5 cellular contexts compared by ENCODE assay signal in the genomic region with DNA sequence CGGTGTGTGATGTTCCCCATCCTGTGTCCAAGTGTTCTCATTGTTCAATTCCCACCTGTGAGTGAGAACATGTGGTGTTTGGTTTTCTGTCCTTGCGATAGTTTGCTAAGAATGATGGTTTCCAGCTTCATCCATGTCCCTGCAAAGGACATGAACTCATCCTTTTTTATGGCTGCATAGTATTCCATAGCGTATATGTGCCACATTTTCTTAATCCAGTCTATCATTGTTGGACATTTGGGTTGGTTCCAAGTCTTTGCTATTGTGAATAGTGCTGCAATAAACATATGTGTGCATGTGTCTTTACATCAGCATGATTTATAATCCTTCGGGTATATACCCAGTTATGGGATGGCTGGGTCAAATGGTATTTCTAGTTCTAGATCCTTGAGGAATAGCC. TPM values are rescaled to one million over a fixed set of nuclear protein-coding genes. Genes with fewer than 3 reads are reported as not detected.
"Had no signal": no experiment of that assay in that cellular context is flagged by ENCODE, and none has a peak within 500 bp of the region (broad histone marks: within the 10 kb centered on the region; RNA-seq: fewer than 3 reads in every experiment).

No MANE protein-coding gene starts in this region.

RNA-seq across cellular contexts. Expression of gene CXCL9, which starts 45.2 kb away (rescaled TPM):
- total RNA-seq: GM23248, H4, H7, HT-29 had no signal
- polyA plus RNA-seq: GM23248, IgD-negative memory B cell had no signal

RNA-seq across cellular contexts. Expression of gene PPEF2, which starts 59.8 kb away (rescaled TPM):
- total RNA-seq: GM23248, H4, H7, HT-29 had no signal
- polyA plus RNA-seq: GM23248, IgD-negative memory B cell had no signal
